ENCODE assay signal across 17 cellular contexts in genomic region chr16:19835989-19836421, GRCh38. TPM values are rescaled to one million over a fixed set of nuclear protein-coding genes. Genes with fewer than 3 reads are reported as not detected.
DNase-seq lines count a peak whose midpoint lies in the region; ATAC-seq and TF ChIP-seq lines count a peak whose summit lies in the region.
"Had no signal": no experiment of that assay in that cellular context is flagged by ENCODE, and none has a peak within 500 bp of the region (broad histone marks: within the 10 kb centered on the region; RNA-seq: fewer than 3 reads in every experiment).

No MANE protein-coding gene starts in this region.

- peak overlapping the region; percentile 58 for H3K27ac ChIP-seq in left ventricle myocardium inferior (replicated peaks)
- H3K27ac ChIP-seq in transverse colon: no peak overlapping the region
- H3K27ac ChIP-seq in adrenal gland: no peak overlapping the region
- H3K27ac ChIP-seq: spleen had no signal

- TF ChIP-seq EP300 in transverse colon (IDR thresholded peaks at IDR 0.05; ENCODE audit: low read depth): no peak

- no peak for ATAC-seq in left ventricle myocardium superior
- ATAC-seq: T-cell had no signal

- intact Hi-C loops in left ventricle myocardium inferior (cut with micrococcal nuclease): no loop called here
- intact Hi-C loops in left ventricle myocardium superior (cut with micrococcal nuclease): no loop called here
- intact Hi-C loops in transverse colon (cut with DNase I; ENCODE audit: low total_unique reads): no loop called here
- intact Hi-C loops in lower leg skin (cut with DNase I; ENCODE audit: low total_unique reads): no loop called here
- intact Hi-C loops in adrenal gland (cut with DNase I): no loop called here

- TF ChIP-seq CTCF in left ventricle myocardium inferior (IDR thresholded peaks at IDR 0.05; ENCODE audit: borderline replicate concordance) (no peak), brain (conservative IDR thresholded peaks at IDR 0.05) (no peak), transverse colon (IDR thresholded peaks at IDR 0.05) (no peak), lower leg skin (IDR thresholded peaks at IDR 0.05) (no peak), adrenal gland (IDR thresholded peaks at IDR 0.05) (no peak)

- in situ Hi-C loops in transverse colon (cut with MboI; ENCODE audit: low pct_ligation_motif_present in 1 of 4, low pct_unique_long_range_greater_than_20kb in 1 of 4, low sequenced_read_pairs in 3 of 4): no loop called here

- no peak for TF ChIP-seq POLR2A in transverse colon (IDR thresholded peaks at IDR 0.05)
- TF ChIP-seq POLR2A in lower leg skin (IDR thresholded peaks at IDR 0.05): no peak
- no peak for TF ChIP-seq POLR2A in adrenal gland (IDR thresholded peaks at IDR 0.05)

- H3K4me1 Mint-ChIP-seq in brain: peaks cover 50% of the 10 kb centered on the region
- H3K4me1 Mint-ChIP-seq: memory B cell, T-cell had no signal

- peak overlapping the region in 4 of 5 experiments; percentile 48 to 92 (median 72) for H3K27ac Mint-ChIP-seq in brain
- H3K27ac Mint-ChIP-seq: CD14-positive monocyte; dendritic cell treated with granulocyte-macrophage colony-stimulating factor and Interleukin-4, amounts not matched to agents 40 ng/mL and 50 ng/mL, for 4 days; memory B cell; T-cell had no signal

- H3K36me3 ChIP-seq in left ventricle myocardium inferior (no peaks in the 10 kb centered on the region), transverse colon (no peaks in the 10 kb centered on the region), adrenal gland (replicated peaks in 1 of 2) (no peaks in the 10 kb centered on the region)
- H3K36me3 ChIP-seq: spleen had no signal

- H3K4me1 ChIP-seq in left ventricle myocardium inferior (peaks cover 53% of the 10 kb centered on the region), transverse colon (peaks cover 0 to 3% (median 0%) of the 10 kb centered on the region in 4 donors), adrenal gland (replicated peaks in 1 of 2) (peaks cover 0 to 10% of the 10 kb centered on the region in 2 donors)
- H3K4me1 ChIP-seq: spleen had no signal

- H3K4me3 ChIP-seq in left ventricle myocardium inferior (no peak overlapping the region), transverse colon (no peak overlapping the region), lower leg skin (ENCODE audit: low read depth, poor library complexity, severe bottlenecking) (no peak overlapping the region), adrenal gland (no peak overlapping the region)
- H3K4me3 ChIP-seq: spleen had no signal

- peaks cover 3% of the 10 kb centered on the region for H3K27me3 Mint-ChIP-seq in brain
- H3K27me3 Mint-ChIP-seq: dendritic cell treated with granulocyte-macrophage colony-stimulating factor and Interleukin-4, amounts not matched to agents 40 ng/mL and 50 ng/mL, for 4 days; memory B cell; T-cell had no signal

- H3K4me3 Mint-ChIP-seq in brain: peak overlapping the region in 2 of 5 experiments; percentile 38 to 41
- H3K4me3 Mint-ChIP-seq: CD14-positive monocyte; dendritic cell treated with granulocyte-macrophage colony-stimulating factor and Interleukin-4, amounts not matched to agents 40 ng/mL and 50 ng/mL, for 4 days; memory B cell; nephron; T-cell had no signal

- no peak for DNase-seq in left ventricle myocardium inferior
- DNase-seq in left ventricle myocardium superior: no peak
- peak; percentile 48 for DNase-seq in kidney glomerular epithelial cell (lab: John Stamatoyannopoulos, UW)
- DNase-seq in stimulated activated CD4-positive, alpha-beta T cell treated with anti-CD3 and anti-CD28 coated beads, Interleukin-2, amount 100 ng/mL, for 48 hours: no peak
- no peak for DNase-seq in transverse colon
- DNase-seq in lower leg skin (ENCODE audit: low spot score in 2 of 2): no peak
- no peak for DNase-seq in adrenal gland
- DNase-seq: activated naive CD4-positive, alpha-beta T cell; islet precursor cell; NCI-H2081; spleen; T-cell had no signal

- H3K27me3 ChIP-seq in left ventricle myocardium inferior (ENCODE audit: low read depth) (no peaks in the 10 kb centered on the region), transverse colon (no peaks in the 10 kb centered on the region), adrenal gland (no peaks in the 10 kb centered on the region)
- H3K27me3 ChIP-seq: spleen had no signal

- peaks cover 11% of the 10 kb centered on the region for H3K36me3 Mint-ChIP-seq in brain
- H3K36me3 Mint-ChIP-seq: CD14-positive monocyte, memory B cell, T-cell had no signal

- no peaks in the 10 kb centered on the region for H3K9me3 Mint-ChIP-seq in brain
- H3K9me3 Mint-ChIP-seq: dendritic cell treated with granulocyte-macrophage colony-stimulating factor and Interleukin-4, amounts not matched to agents 40 ng/mL and 50 ng/mL, for 4 days; memory B cell; nephron; T-cell had no signal

- H3K9me3 ChIP-seq in left ventricle myocardium inferior (replicated peaks): no peaks in the 10 kb centered on the region
- no peaks in the 10 kb centered on the region for H3K9me3 ChIP-seq in transverse colon
- H3K9me3 ChIP-seq in adrenal gland (replicated peaks in 1 of 3): no peaks in the 10 kb centered on the region
- H3K9me3 ChIP-seq: spleen had no signal

RNA-seq across cellular contexts. Expression of gene GPRC5B, which starts 48.6 kb away (rescaled TPM):
- total RNA-seq in left ventricle myocardium inferior (82.3 TPM), left ventricle myocardium superior (103 TPM), transverse colon (10 to 100 TPM in 1 of 4 donors, 1 to 10 TPM in 3; 1.9 to 17.3 (median 5.1) TPM), lower leg skin (10 to 100 TPM in 2 of 4 donors, 1 to 10 TPM in 2; 5.0 to 16.6 (median 9.5) TPM), adrenal gland (10 to 100 TPM; 13.8 to 26.4 (median 23.2) TPM)
- polyA plus RNA-seq in brain (ENCODE audit: insufficient read depth, low read depth, low replicate concordance) (351 TPM), adrenal gland (10 to 100 TPM; 10.2 to 16.2 (median 12.1) TPM)
